8 cellular contexts compared by ENCODE assay signal in the genomic region with DNA sequence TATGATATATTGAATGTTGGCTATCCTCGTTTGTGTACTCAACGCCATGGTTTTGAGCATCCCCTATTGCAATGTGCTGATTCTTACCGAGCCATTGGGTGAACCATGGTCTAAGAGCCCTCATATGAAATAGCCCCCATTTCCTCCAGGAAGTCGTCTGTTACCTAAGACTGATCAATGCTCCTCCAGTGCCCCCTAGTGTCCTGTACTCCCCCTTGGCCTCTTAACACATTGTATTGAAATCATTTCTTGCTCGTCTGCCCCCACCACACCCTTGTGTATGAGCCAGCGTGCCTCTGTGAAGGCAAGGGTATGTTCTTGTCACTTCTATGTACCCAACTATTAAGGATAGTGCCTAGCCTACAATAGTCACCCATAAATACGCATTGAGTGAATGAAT. TPM values are rescaled to one million over a fixed set of nuclear protein-coding genes. Genes with fewer than 3 reads are reported as not detected.
DNase-seq lines count a peak whose midpoint lies in the region; ATAC-seq and TF ChIP-seq lines count a peak whose summit lies in the region.

No MANE protein-coding gene starts in this region.

- DNase-seq in right cardiac atrium (peak in 2 of 3 donors; percentile 18 to 53), cardiac septum (ENCODE audit: low spot score) (no peak), NCI-H524 treated with DMSO at 0.1 percent for 48 hours (lab: John Stamatoyannopoulos, UW) (peak; percentile 65), esophagus muscularis mucosa (ENCODE audit: extremely low spot score) (no peak), prostate gland (ENCODE audit: low spot score) (peak; percentile 13), middle frontal gyrus (ENCODE audit: extremely low spot score, low spot score) (no peak)
- peak; percentile 47 to 61 for DNase-seq in activated CD4-positive, alpha-beta T cell treated with anti-CD3 and anti-CD28 coated beads, Interleukin-2, amount 50 U/mL, for 48 hours

- TF ChIP-seq POLR2A in esophagus muscularis mucosa (IDR thresholded peaks at IDR 0.05; ENCODE audit: low read depth), result no peak
- TF ChIP-seq POLR2A in prostate gland (IDR thresholded peaks at IDR 0.05), result no peak

- TF ChIP-seq CTCF in esophagus muscularis mucosa (IDR thresholded peaks at IDR 0.05) (peak; percentile 35 to 44 (median 44)), prostate gland (IDR thresholded peaks at IDR 0.05) (peak in 2 of 4 experiments; percentile 28 to 31)

- H3K36me3 ChIP-seq in esophagus muscularis mucosa, result no peaks in the 10 kb centered on the region
- no peaks in the 10 kb centered on the region for H3K36me3 ChIP-seq in prostate gland

- H3K9me3 ChIP-seq in right cardiac atrium (ENCODE audit: control insufficient read depth, low read length) (no peaks in the 10 kb centered on the region), esophagus muscularis mucosa (no peaks in the 10 kb centered on the region), prostate gland (no peaks in the 10 kb centered on the region)

- no peak for TF ChIP-seq EP300 in esophagus muscularis mucosa (IDR thresholded peaks at IDR 0.05)

- H3K4me3 ChIP-seq in right cardiac atrium (ENCODE audit: low read length), result no peak overlapping the region
- no peak overlapping the region for H3K4me3 ChIP-seq in esophagus muscularis mucosa
- no peak overlapping the region for H3K4me3 ChIP-seq in prostate gland

- ATAC-seq in right cardiac atrium (peak in 1 of 2 donors; percentile 34), HG02938 (IDR thresholded peaks at IDR 0.05; ENCODE audit: unreplicated experiment) (peak; percentile 86)

- WGBS in right cardiac atrium, result 19% methylated on average over 7 of the region's 7 CpGs
- WGBS in esophagus muscularis mucosa, result 33% methylated on average over 7 of the region's 7 CpGs
- 39% methylated on average over 7 of the region's 7 CpGs for WGBS in prostate gland

- peaks cover 4% of the 10 kb centered on the region for H3K27me3 ChIP-seq in right cardiac atrium (ENCODE audit: control insufficient read depth, insufficient read depth)
- H3K27me3 ChIP-seq in esophagus muscularis mucosa, result peaks cover 0 to 9% (median 0%) of the 10 kb centered on the region in 4 donors
- H3K27me3 ChIP-seq in prostate gland (replicated peaks; ENCODE audit: insufficient read depth), result no peaks in the 10 kb centered on the region

- intact Hi-C loops in right cardiac atrium (cut with DNase I), result no loop called here
- intact Hi-C loops in cardiac septum (cut with DNase I), result no loop called here
- intact Hi-C loops in esophagus muscularis mucosa (cut with DNase I), result no loop called here
- intact Hi-C loops in prostate gland (cut with DNase I), result no loop called here

- H3K4me1 ChIP-seq in right cardiac atrium (ENCODE audit: control insufficient read depth, insufficient read depth, low read length) (no peaks in the 10 kb centered on the region), esophagus muscularis mucosa (no peaks in the 10 kb centered on the region), prostate gland (replicated peaks) (no peaks in the 10 kb centered on the region)

- H3K27ac ChIP-seq in right cardiac atrium (ENCODE audit: low read length) (no peak overlapping the region), esophagus muscularis mucosa (replicated peaks in 1 of 4) (no peak overlapping the region), prostate gland (no peak overlapping the region)

RNA-seq across cellular contexts. Expression of gene SLC35B4, which starts 11.2 kb away (rescaled TPM):
- total RNA-seq in right cardiac atrium (1 to 10 TPM; 5.2 to 9.2 (median 7.5) TPM), cardiac septum (6.5 TPM), esophagus muscularis mucosa (1 to 10 TPM; 6.6 to 8.6 (median 7.9) TPM), prostate gland (10 to 100 TPM in 1 of 2 donors, 1 to 10 TPM in 1; 6.4 to 20.6 TPM)
- 2.4 TPM for polyA plus RNA-seq in right cardiac atrium

Comparison
In these comparisons a context has a peak if more than half of its experiments do, and no peak if none do; other contexts are left out.
1. DNase-seq: peak in right cardiac atrium (2 of 3), NCI-H524 treated with DMSO at 0.1 percent for 48 hours (single experiment), activated CD4-positive, alpha-beta T cell treated with anti-CD3 and anti-CD28 coated beads, Interleukin-2, amount 50 U/mL, for 48 hours (2 of 2) and prostate gland (single experiment); none in cardiac septum (single experiment), esophagus muscularis mucosa (single experiment) and middle frontal gyrus (single experiment).